ENCODE assay signal across 22 cellular contexts in the genomic region with DNA sequence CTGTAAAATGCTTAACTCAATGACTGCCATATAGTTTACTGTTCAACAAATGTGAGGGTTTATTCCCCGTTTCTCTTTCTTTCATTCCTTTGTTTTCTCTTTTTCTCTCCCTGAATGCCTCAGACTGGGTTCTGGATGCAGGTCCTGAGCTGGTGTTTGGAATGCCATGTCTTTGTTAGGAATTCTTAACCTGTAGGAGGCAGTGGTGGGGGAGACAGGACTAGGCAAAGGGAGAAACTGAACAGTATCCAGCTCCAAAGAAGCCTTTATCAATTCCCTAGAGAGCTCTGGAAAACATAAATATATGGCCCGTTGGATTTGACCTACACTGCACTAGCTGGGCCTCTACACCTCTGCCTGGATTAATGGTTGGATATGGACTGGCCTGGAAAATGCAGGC.
DNase-seq lines count a peak whose midpoint lies in the region; ATAC-seq and TF ChIP-seq lines count a peak whose summit lies in the region.
"Had no signal": no experiment of that assay in that cellular context is flagged by ENCODE, and none has a peak within 500 bp of the region (broad histone marks: within the 10 kb centered on the region; RNA-seq: fewer than 3 reads in every experiment).

No MANE protein-coding gene starts in this region.

- H3K27me3 ChIP-seq in GM23338 (ENCODE audit: insufficient read depth) = no peaks in the 10 kb centered on the region
- peaks cover 10% of the 10 kb centered on the region for H3K27me3 ChIP-seq in PC-3 (ENCODE audit: low read length)
- H3K27me3 ChIP-seq in endodermal cell (ENCODE audit: control insufficient read depth, insufficient read depth, low read length, poor library complexity, severe bottlenecking) = no peaks in the 10 kb centered on the region
- H3K27me3 ChIP-seq in mesendoderm (ENCODE audit: insufficient read depth, low read length, poor library complexity) = no peaks in the 10 kb centered on the region
- no peaks in the 10 kb centered on the region for H3K27me3 ChIP-seq in thyroid gland
- no peaks in the 10 kb centered on the region for H3K27me3 ChIP-seq in Peyer's patch
- H3K27me3 ChIP-seq: BE2C; BLaER1 treated with 17β-estradiol and CSF1 and Interleukin-3, amounts not matched to agents 10 nM and 100 nM had no signal

- H3K4me2 ChIP-seq in GM23338 (no peak overlapping the region), PC-3 (ENCODE audit: low read length) (no peak overlapping the region), mesendoderm (ENCODE audit: low read length) (no peak overlapping the region)
- H3K4me2 ChIP-seq: A549; BLaER1 treated with 17β-estradiol and CSF1 and Interleukin-3, amounts not matched to agents 10 nM and 100 nM had no signal

- CTCF ChIA-PET in PC-3 (lab: Charles Lee) = no interaction called here
- CTCF ChIA-PET in activated CD8-positive, alpha-beta T cell treated with anti-CD3 and anti-CD28 coated beads for 36 hours (lab: Charles Lee) = no interaction called here

- H3K4me3 ChIP-seq in GM23338 (no peak overlapping the region), PC-3 (ENCODE audit: low read length) (no peak overlapping the region), endodermal cell (ENCODE audit: low read length) (no peak overlapping the region), mesendoderm (ENCODE audit: low read length) (no peak overlapping the region), thyroid gland (replicated peaks in 1 of 3) (no peak overlapping the region), Peyer's patch (no peak overlapping the region)
- H3K4me3 ChIP-seq: A549; BLaER1 treated with 17β-estradiol and CSF1 and Interleukin-3, amounts not matched to agents 10 nM and 100 nM; GM23248 had no signal

- no peaks in the 10 kb centered on the region for H3K36me3 Mint-ChIP-seq in GM23338 (ENCODE audit: low read depth)
- H3K36me3 Mint-ChIP-seq in endodermal cell (ENCODE audit: low read depth) = no peaks in the 10 kb centered on the region
- H3K36me3 Mint-ChIP-seq in activated CD8-positive, alpha-beta T cell treated with anti-CD3 and anti-CD28 coated beads for 36 hours (ENCODE audit: low read depth) = no peaks in the 10 kb centered on the region
- H3K36me3 Mint-ChIP-seq: CD4-positive, alpha-beta memory T cell had no signal

- H4K20me1 ChIP-seq in GM23338 (replicated peaks; ENCODE audit: insufficient read depth) (no peaks in the 10 kb centered on the region), PC-3 (ENCODE audit: low read length) (no peaks in the 10 kb centered on the region)
- H4K20me1 ChIP-seq: BLaER1 treated with 17β-estradiol and CSF1 and Interleukin-3, amounts not matched to agents 10 nM and 100 nM had no signal

- H3K23ac ChIP-seq in mesendoderm (ENCODE audit: low read length) = no peak overlapping the region

- H3K79me1 ChIP-seq in mesendoderm (ENCODE audit: low read length) = no peaks in the 10 kb centered on the region

- H3K9ac ChIP-seq in PC-3 (ENCODE audit: low read length) = no peak overlapping the region
- H3K9ac ChIP-seq in endodermal cell (ENCODE audit: extremely low read depth, low read length, poor library complexity, severe bottlenecking) = no peak overlapping the region
- no peak overlapping the region for H3K9ac ChIP-seq in mesendoderm (ENCODE audit: low read length)
- H3K9ac ChIP-seq: BLaER1 treated with 17β-estradiol and CSF1 and Interleukin-3, amounts not matched to agents 10 nM and 100 nM; GM23248 had no signal

- H3K9me3 ChIP-seq in PC-3 (ENCODE audit: low read length) (no peaks in the 10 kb centered on the region), endodermal cell (ENCODE audit: control insufficient read depth, low read length) (no peaks in the 10 kb centered on the region), thyroid gland (no peaks in the 10 kb centered on the region), Peyer's patch (no peaks in the 10 kb centered on the region)
- H3K9me3 ChIP-seq: A549; BE2C; BLaER1 treated with 17β-estradiol and CSF1 and Interleukin-3, amounts not matched to agents 10 nM and 100 nM had no signal

- H3K4me1 ChIP-seq in GM23338 (ENCODE audit: insufficient read depth) (peaks cover 7% of the 10 kb centered on the region; the same call in 1 of the 2 replicates), PC-3 (ENCODE audit: insufficient read depth, low read length) (no peaks in the 10 kb centered on the region), endodermal cell (ENCODE audit: control insufficient read depth, insufficient read depth, low read length) (no peaks in the 10 kb centered on the region), mesendoderm (ENCODE audit: control insufficient read depth, low read depth, low read length) (no peaks in the 10 kb centered on the region), thyroid gland (no peaks in the 10 kb centered on the region), Peyer's patch (no peaks in the 10 kb centered on the region)
- H3K4me1 ChIP-seq: A549, BE2C had no signal

- no peaks in the 10 kb centered on the region for H3K36me3 ChIP-seq in GM23338 (ENCODE audit: insufficient read depth)
- H3K36me3 ChIP-seq in PC-3 (ENCODE audit: low read depth, low read length) = no peaks in the 10 kb centered on the region
- no peaks in the 10 kb centered on the region for H3K36me3 ChIP-seq in endodermal cell (ENCODE audit: control insufficient read depth, insufficient read depth, low read length)
- no peaks in the 10 kb centered on the region for H3K36me3 ChIP-seq in mesendoderm (ENCODE audit: control insufficient read depth, insufficient read depth, low read length)
- H3K36me3 ChIP-seq in thyroid gland = no peaks in the 10 kb centered on the region
- no peaks in the 10 kb centered on the region for H3K36me3 ChIP-seq in Peyer's patch
- H3K36me3 ChIP-seq: BE2C; BLaER1 treated with 17β-estradiol and CSF1 and Interleukin-3, amounts not matched to agents 10 nM and 100 nM had no signal

- H3K27ac ChIP-seq in GM23338 (ENCODE audit: low read depth) = no peak overlapping the region
- H3K27ac ChIP-seq in PC-3 (ENCODE audit: low read length) = no peak overlapping the region
- H3K27ac ChIP-seq in endodermal cell (ENCODE audit: low read depth, low read length) = no peak overlapping the region
- no peak overlapping the region for H3K27ac ChIP-seq in mesendoderm (ENCODE audit: low read depth, low read length)
- H3K27ac ChIP-seq in thyroid gland = no peak overlapping the region
- no peak overlapping the region for H3K27ac ChIP-seq in Peyer's patch
- H3K27ac ChIP-seq: A549; BLaER1 treated with 17β-estradiol and CSF1 and Interleukin-3, amounts not matched to agents 10 nM and 100 nM; GM23248 had no signal

- no peak overlapping the region for H3K18ac ChIP-seq in mesendoderm (ENCODE audit: low read length)

- H3K9me2 ChIP-seq in GM23338 (ENCODE audit: insufficient read depth) (no peaks in the 10 kb centered on the region), PC-3 (replicated peaks; ENCODE audit: low read length) (no peaks in the 10 kb centered on the region)

- no peak overlapping the region for H3K4ac ChIP-seq in mesendoderm (ENCODE audit: low read depth, low read length)

- no peak overlapping the region for H2AK5ac ChIP-seq in mesendoderm (ENCODE audit: low read length)

- TF ChIP-seq CTCF in GM23338 (conservative IDR thresholded peaks at IDR 0.05; ENCODE audit: low read depth in 2 of 2) = peak; percentile 30 to 35; a peak in 3 of 4 replicates
- TF ChIP-seq CTCF in PC-3 (conservative IDR thresholded peaks at IDR 0.05; ENCODE audit: low read depth, low read length) = 0 out of 2 replicates have a peak, but pooled peaks have one; percentile 14
- TF ChIP-seq CTCF in endodermal cell (conservative IDR thresholded peaks at IDR 0.05) = peak; percentile 51
- no peak for TF ChIP-seq CTCF in activated CD8-positive, alpha-beta T cell treated with anti-CD3 and anti-CD28 coated beads for 36 hours (IDR thresholded peaks at IDR 0.05)
- TF ChIP-seq CTCF in thyroid gland (IDR thresholded peaks at IDR 0.05) = no peak
- no peak for TF ChIP-seq CTCF in Peyer's patch (IDR thresholded peaks at IDR 0.05)

- no peak overlapping the region for H2BK5ac ChIP-seq in mesendoderm (ENCODE audit: low read length)

- no peak overlapping the region for H3K56ac ChIP-seq in mesendoderm (ENCODE audit: low read length)

- POLR2A ChIA-PET in PC-3 (lab: Charles Lee; ENCODE audit: unreplicated experiment) = no interaction called here
- POLR2A ChIA-PET in activated CD8-positive, alpha-beta T cell treated with anti-CD3 and anti-CD28 coated beads for 36 hours (lab: Charles Lee) = no interaction called here

- no peak overlapping the region for H3K27ac Mint-ChIP-seq in GM23338
- H3K27ac Mint-ChIP-seq in endodermal cell = no peak overlapping the region
- no peak overlapping the region for H3K27ac Mint-ChIP-seq in activated CD8-positive, alpha-beta T cell treated with anti-CD3 and anti-CD28 coated beads for 36 hours
- H3K27ac Mint-ChIP-seq: CD4-positive, alpha-beta memory T cell had no signal

- 20 to 65% methylated on average over 1 to 2 of the region's 2 CpGs for WGBS in endodermal cell (ENCODE audit: insufficient coverage in 1 of 2, insufficient read length in 1 of 2), 2 experiments
- WGBS in mesendoderm (ENCODE audit: extremely low coverage, insufficient coverage, low lambda C conversion rate) = no CpG with 5 or more reads among the region's 2 CpGs
- WGBS in thyroid gland, 2 donors = 47 to 48% methylated on average over 2 of the region's 2 CpGs

- H2BK15ac ChIP-seq in mesendoderm (replicated peaks; ENCODE audit: low read depth) = no peak overlapping the region

- ATAC-seq in GM23338 (peak; percentile 53), PC-3 (no peak), GM19463 (IDR thresholded peaks at IDR 0.05; ENCODE audit: unreplicated experiment) (no peak)
- no peak for ATAC-seq in activated CD8-positive, alpha-beta T cell treated with anti-CD3 and anti-CD28 coated beads for 36 hours
- ATAC-seq: A549 had no signal

- H3K4me1 Mint-ChIP-seq in GM23338 (peaks cover 2% of the 10 kb centered on the region; the same call in 1 of the 3 replicates), endodermal cell (no peaks in the 10 kb centered on the region)
- H3K4me1 Mint-ChIP-seq in activated CD8-positive, alpha-beta T cell treated with anti-CD3 and anti-CD28 coated beads for 36 hours (ENCODE audit: low read depth) = no peaks in the 10 kb centered on the region
- H3K4me1 Mint-ChIP-seq: CD4-positive, alpha-beta memory T cell had no signal

- H3K79me2 ChIP-seq in GM23338 (replicated peaks; ENCODE audit: insufficient read depth) (no peaks in the 10 kb centered on the region), PC-3 (ENCODE audit: low read length) (no peaks in the 10 kb centered on the region), mesendoderm (ENCODE audit: control insufficient read depth, insufficient read depth, low read length) (no peaks in the 10 kb centered on the region)

- H3F3A ChIP-seq in GM23338 (replicated peaks; ENCODE audit: low read depth) (no peaks in the 10 kb centered on the region), PC-3 (ENCODE audit: low read length, unreplicated experiment) (no peaks in the 10 kb centered on the region)

- DNase-seq in GM23338 (ENCODE audit: low spot score) (peak; percentile 32), PC-3 (no peak), endodermal cell (peak; percentile 52), mesendoderm (peak; percentile 31), thyroid gland (no peak), Peyer's patch (no peak)
- no peak for DNase-seq in activated CD8-positive, alpha-beta T cell treated with anti-CD3 and anti-CD28 coated beads for 36 hours
- DNase-seq: 8988T; ACHN; AML-193; BE2C; Calu3; CD4-positive, alpha-beta memory T cell; COR-L47; DMS53; DMS79 treated with DMSO at 0.1 percent for 48 hours; GF-D8; GM23248; HCEC 1CT had no signal

- no peak overlapping the region for H4K8ac ChIP-seq in mesendoderm (ENCODE audit: low read depth, low read length)

- TF ChIP-seq POLR2A in thyroid gland (IDR thresholded peaks at IDR 0.05) = no peak
- no peak for TF ChIP-seq POLR2A in Peyer's patch (IDR thresholded peaks at IDR 0.05)

- no peak overlapping the region for H2BK120ac ChIP-seq in mesendoderm (ENCODE audit: low read depth, low read length)

- BruUV-seq in PC-3 (replicated peaks; lab: Mats Ljungman, UMichigan) = no TSS peak

- H3K9me3 Mint-ChIP-seq in GM23338 (no peaks in the 10 kb centered on the region), endodermal cell (no peaks in the 10 kb centered on the region)
- no peaks in the 10 kb centered on the region for H3K9me3 Mint-ChIP-seq in activated CD8-positive, alpha-beta T cell treated with anti-CD3 and anti-CD28 coated beads for 36 hours

- intact Hi-C loops in PC-3 (cut with micrococcal nuclease) = no loop called here
- intact Hi-C loops in activated CD8-positive, alpha-beta T cell treated with anti-CD3 and anti-CD28 coated beads for 36 hours (cut with micrococcal nuclease) = no loop called here
- intact Hi-C loops in thyroid gland (cut with DNase I) = no loop called here

- H4K5ac ChIP-seq in mesendoderm (ENCODE audit: low read length) = no peak overlapping the region

- H3K27me3 Mint-ChIP-seq in GM23338 (ENCODE audit: insufficient read depth, low read depth, poor library complexity) (peaks cover 1% of the 10 kb centered on the region), endodermal cell (ENCODE audit: insufficient read depth) (no peaks in the 10 kb centered on the region)
- H3K27me3 Mint-ChIP-seq in activated CD8-positive, alpha-beta T cell treated with anti-CD3 and anti-CD28 coated beads for 36 hours = no peaks in the 10 kb centered on the region
- H3K27me3 Mint-ChIP-seq: CD4-positive, alpha-beta memory T cell had no signal

- H3K4me3 Mint-ChIP-seq in GM23338 (no peak overlapping the region), endodermal cell (no peak overlapping the region)
- H3K4me3 Mint-ChIP-seq in activated CD8-positive, alpha-beta T cell treated with anti-CD3 and anti-CD28 coated beads for 36 hours = no peak overlapping the region
- H3K4me3 Mint-ChIP-seq: CD4-positive, alpha-beta memory T cell had no signal

- H2AFZ ChIP-seq in GM23338 (no peak overlapping the region), PC-3 (ENCODE audit: low read length) (no peak overlapping the region)
- H2AFZ ChIP-seq: GM23248 had no signal

Comparison
In these comparisons a context has a peak if more than half of its experiments do, and no peak if none do; other contexts are left out.
1. DNase-seq: peak in GM23338 (single experiment), endodermal cell (single experiment) and mesendoderm (single experiment); none in PC-3 (single experiment), activated CD8-positive, alpha-beta T cell treated with anti-CD3 and anti-CD28 coated beads for 36 hours (single experiment), thyroid gland (0 of 2) and Peyer's patch (0 of 3).
2. CTCF ChIP-seq: peak in GM23338 (2 of 2), PC-3 (single experiment) and endodermal cell (single experiment); none in activated CD8-positive, alpha-beta T cell treated with anti-CD3 and anti-CD28 coated beads for 36 hours (single experiment), thyroid gland (0 of 6) and Peyer's patch (0 of 6).